Comparison of ENCODE assay signal across 8 cellular contexts in genomic region chr6:170292111-170292777, GRCh38. TPM values are rescaled to one million over a fixed set of nuclear protein-coding genes. Genes with fewer than 3 reads are reported as not detected.
DNase-seq lines count a peak whose midpoint lies in the region; FAIRE-seq and TF ChIP-seq lines count a peak whose summit lies in the region.
"Had no signal": no experiment of that assay in that cellular context is flagged by ENCODE, and none has a peak within 500 bp of the region (broad histone marks: within the 10 kb centered on the region; RNA-seq: fewer than 3 reads in every experiment).

No MANE protein-coding gene starts in this region.

- intact Hi-C loops in esophagus squamous epithelium (cut with DNase I) = no loop called here
- intact Hi-C loops in sigmoid colon (cut with DNase I) = loop anchor here (5.0 kb wide), 2 partner anchors 330 to 500 kb away; no protein-coding TSS in a partner anchor

- DNase-seq in GM12891 (ENCODE audit: insufficient read length, low spot score) = no peak
- DNase-seq in RWPE1 (ENCODE audit: low spot score) = no peak
- no peak for DNase-seq in esophagus squamous epithelium (lab: John Stamatoyannopoulos, UW)
- DNase-seq in sigmoid colon = peak; percentile 46
- DNase-seq in hippocampal formation (lab: John Stamatoyannopoulos, UW) = no peak
- no peak for DNase-seq in NCI-H2227 treated with DMSO at 0.1 percent for 48 hours (lab: John Stamatoyannopoulos, UW)
- DNase-seq in GM19238 (ENCODE audit: insufficient read length, low spot score) = no peak

- H3K27me3 ChIP-seq in esophagus squamous epithelium (peaks cover 5 to 100% (median 12%) of the 10 kb centered on the region in 4 donors), sigmoid colon (peaks cover 72 to 93% (median 89%) of the 10 kb centered on the region in 3 donors)

- TF ChIP-seq EP300 in sigmoid colon (IDR thresholded peaks at IDR 0.05) = no peak

- TF ChIP-seq CTCF in RWPE1 (conservative IDR thresholded peaks at IDR 0.05; ENCODE audit: low read depth) = no peak
- TF ChIP-seq CTCF in esophagus squamous epithelium (IDR thresholded peaks at IDR 0.05) = no peak
- TF ChIP-seq CTCF in sigmoid colon (IDR thresholded peaks at IDR 0.05) = no peak

- peak; percentile 33 for FAIRE-seq in GM12891 (lab: Jason Lieb, UNC)

- H3K4me3 ChIP-seq in esophagus squamous epithelium (peak overlapping the region in 3 of 4 donors; percentile 68 to 79 (median 75)), sigmoid colon (peak overlapping the region in 3 of 4 donors; percentile 56 to 69 (median 66))

- H3K9me3 ChIP-seq in esophagus squamous epithelium (no peaks in the 10 kb centered on the region), sigmoid colon (no peaks in the 10 kb centered on the region)

- H3K36me3 ChIP-seq in esophagus squamous epithelium = peaks cover 0 to 3% (median 0%) of the 10 kb centered on the region in 3 donors
- no peaks in the 10 kb centered on the region for H3K36me3 ChIP-seq in sigmoid colon
- H3K36me3 ChIP-seq: SJSA1 had no signal

- WGBS in esophagus squamous epithelium, 2 donors = 7 to 13% methylated on average over 14 to 18 of the region's 20 CpGs
- WGBS in sigmoid colon, 2 donors = 3 to 6% methylated on average over 20 of the region's 20 CpGs

- TF ChIP-seq POLR2A in GM12891 (IDR thresholded peaks at IDR 0.05; ENCODE audit: low read depth, low read length) (no peak), esophagus squamous epithelium (IDR thresholded peaks at IDR 0.05) (no peak), sigmoid colon (IDR thresholded peaks at IDR 0.05) (no peak)

- H3K4me1 ChIP-seq in esophagus squamous epithelium (peaks cover 49 to 95% (median 59%) of the 10 kb centered on the region in 3 donors), sigmoid colon (peaks cover 0 to 69% (median 68%) of the 10 kb centered on the region in 4 donors)

- POLR2A ChIA-PET in RWPE1 (lab: Yijun Ruan, JAX; ENCODE audit: low non-redundant PET) = interaction anchor here (0.6 kb wide), 1 partner anchor 502 kb away, joined by 6 read pairs; no protein-coding TSS in a partner anchor

- H3K27ac ChIP-seq in RWPE1 (peak overlapping the region; percentile 72), esophagus squamous epithelium (peak overlapping the region; percentile 76 to 93 (median 86)), sigmoid colon (peak overlapping the region; percentile 12 to 64 (median 49))
- H3K27ac ChIP-seq: SJSA1 had no signal

- CTCF ChIA-PET in RWPE1 (lab: Yijun Ruan, JAX) = interaction anchor here (0.7 to 6.3 kb wide), 9 partner anchors 27 to 804 kb away, joined by 3 to 39 read pairs (median 3); no protein-coding TSS in a partner anchor

TF ChIP-seq in GM12891, 5 proteins besides CTCF, POLR2A, EP300 and RAD21:
- TF ChIP-seq SPI1 (IDR thresholded peaks at IDR 0.05; ENCODE audit: low read depth, low read length) = no peak
- no peak for TF ChIP-seq POLR2AphosphoS5 (IDR thresholded peaks at IDR 0.05; ENCODE audit: low read depth, low read length)
- no peak for TF ChIP-seq POU2F2 (IDR thresholded peaks at IDR 0.05; ENCODE audit: low read depth, low read length)
- no peak for TF ChIP-seq PAX5 (IDR thresholded peaks at IDR 0.05; ENCODE audit: insufficient read depth, low read length, severe bottlenecking)
- TF ChIP-seq TAF1 (IDR thresholded peaks at IDR 0.05; ENCODE audit: low read depth, low read length) = no peak

RNA-seq across cellular contexts. Expression of gene DLL1, which starts 1.4 kb away (rescaled TPM):
- 0.37 TPM for polyA plus RNA-seq in GM12891 (2012; ENCODE audit: low read depth, missing spikeins)
- total RNA-seq in esophagus squamous epithelium (10 to 100 TPM in 3 of 4 donors, 1 to 10 TPM in 1; 8.3 to 37.6 (median 15.1) TPM), sigmoid colon (1 to 10 TPM; 1.1 to 8.4 (median 5.1) TPM)
- polyA plus RNA-seq in sigmoid colon = 10 to 100 TPM in 1 of 3 donors, 1 to 10 TPM in 2; 3.0 to 13.6 (median 3.5) TPM

RNA-seq across cellular contexts. Expression of gene FAM120B, which starts 14.3 kb away (rescaled TPM):
- 11.2 TPM for polyA plus RNA-seq in GM12891 (2012; ENCODE audit: low read depth, missing spikeins)
- 10 to 100 TPM in 3 of 4 donors, 1 to 10 TPM in 1; 8.4 to 25.6 (median 12.9) TPM for total RNA-seq in esophagus squamous epithelium
- 10 to 100 TPM; 29.6 to 55.0 (median 45.7) TPM for total RNA-seq in sigmoid colon
- polyA plus RNA-seq in sigmoid colon = 10 to 100 TPM in 1 of 3 donors, 1 to 10 TPM in 2; 5.5 to 12.1 (median 9.0) TPM
